Comparison of ENCODE assay signal across 12 cellular contexts in the genomic region with DNA sequence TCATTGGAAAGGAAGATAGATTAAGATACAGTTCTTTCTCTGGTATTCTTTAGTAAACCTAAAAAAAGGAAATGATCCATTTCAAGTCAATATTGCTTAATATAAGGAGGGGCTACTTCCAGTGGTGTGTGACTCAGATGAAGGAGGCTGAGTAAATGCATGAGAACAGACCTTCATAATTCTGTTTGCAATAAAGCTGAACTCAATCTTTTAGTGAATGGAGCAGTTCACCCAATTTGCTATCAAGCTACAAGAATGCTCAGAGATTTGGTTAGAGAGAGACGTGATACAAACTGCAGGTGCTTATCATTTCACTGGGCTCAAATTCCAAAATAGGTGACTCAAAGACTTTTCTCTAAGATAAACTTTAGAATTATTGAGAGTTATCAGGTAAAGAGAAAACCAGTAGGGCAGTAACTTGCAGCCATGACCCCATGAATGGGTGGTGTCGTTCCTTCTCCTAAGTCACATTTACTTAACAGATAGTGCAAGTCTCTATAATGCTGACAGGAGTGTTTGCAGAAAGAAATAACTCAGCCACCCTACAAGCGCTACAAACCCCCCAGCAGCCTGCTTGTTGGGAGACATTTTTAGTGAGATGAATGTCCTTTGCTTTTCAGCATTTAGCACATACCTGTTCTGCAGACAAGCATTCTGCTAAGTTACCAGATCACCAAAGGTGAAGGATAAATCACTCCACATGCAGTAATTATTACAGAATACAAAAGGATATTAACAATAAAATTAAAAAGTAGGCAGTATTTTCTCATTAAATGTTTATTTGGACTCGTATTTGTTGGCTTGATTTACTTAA. TPM values are rescaled to one million over a fixed set of nuclear protein-coding genes. Genes with fewer than 3 reads are reported as not detected.
A peak's percentile ranks its signal among the peaks of the same experiment; 100 is the strongest.
DNase-seq lines count a peak whose midpoint lies in the region; ATAC-seq and TF ChIP-seq lines count a peak whose summit lies in the region.
"Had no signal": no experiment of that assay in that cellular context is flagged by ENCODE, and none has a peak within 500 bp of the region (broad histone marks: within the 10 kb centered on the region; RNA-seq: fewer than 3 reads in every experiment).

No MANE protein-coding gene starts in this region.

- H3K4me1 ChIP-seq in adipocyte (ENCODE audit: control insufficient read depth, insufficient read depth, low read length) (peaks cover 53% of the 10 kb centered on the region), Peyer's patch (no peaks in the 10 kb centered on the region)

- DNase-seq in stimulated activated naive CD8-positive, alpha-beta T cell treated with anti-CD3 and anti-CD28 coated beads, Interleukin-15, amount 100 ng/mL, for 72 hours = no peak
- DNase-seq in stimulated activated naive CD8-positive, alpha-beta T cell treated with anti-CD3 and anti-CD28 coated beads, Interleukin-15, Interleukin-2, amounts not matched to agents 100 U/mL and 50 U/mL, for 24 hours = no peak
- DNase-seq in adipocyte (ENCODE audit: low read depth) = peak; percentile 82
- peak; percentile 84 for DNase-seq in iris pigment epithelial cell (ENCODE audit: low read depth)
- no peak for DNase-seq in SHP77 (lab: John Stamatoyannopoulos, UW)
- DNase-seq in Peyer's patch = no peak
- no peak for DNase-seq in activated T-helper 1 cell treated with anti-CD3 and anti-CD28 coated beads, Interleukin-12 subunit alpha, Interleukin-12 subunit beta, Interleukin-2, Interleukin-4 antibody, amounts not matched to agents 30 ng/mL and 10 ng/mL and 1 ng/mL, durations not matched to agents 14 hours and 24 hours and 36 hours (ENCODE audit: low spot score)
- no peak for DNase-seq in pons (ENCODE audit: low spot score)
- DNase-seq: activated CD4-positive, alpha-beta T cell treated with anti-CD3 and anti-CD28 coated beads for 4 hours; heart right ventricle; MM.1S had no signal

- no peak overlapping the region for H3K27ac ChIP-seq in Peyer's patch
- H3K27ac ChIP-seq: vagina had no signal

- no peaks in the 10 kb centered on the region for H3K9me3 ChIP-seq in adipocyte (ENCODE audit: control insufficient read depth, low read length)
- no peaks in the 10 kb centered on the region for H3K9me3 ChIP-seq in Peyer's patch
- H3K9me3 ChIP-seq: heart right ventricle, vagina had no signal

- H3K36me3 ChIP-seq in adipocyte (ENCODE audit: control insufficient read depth, insufficient read depth, low read length, severe bottlenecking) = no peaks in the 10 kb centered on the region
- no peaks in the 10 kb centered on the region for H3K36me3 ChIP-seq in Peyer's patch
- H3K36me3 ChIP-seq: vagina had no signal

- H3K4me3 Mint-ChIP-seq in stimulated activated naive CD8-positive, alpha-beta T cell treated with anti-CD3 and anti-CD28 coated beads, Interleukin-15, amount 100 ng/mL, for 72 hours = no peak overlapping the region
- H3K4me3 Mint-ChIP-seq in activated T-helper 1 cell treated with anti-CD3 and anti-CD28 coated beads, Interleukin-12 subunit alpha, Interleukin-12 subunit beta, Interleukin-2, Interleukin-4 antibody, amounts not matched to agents 30 ng/mL and 10 ng/mL and 1 ng/mL, durations not matched to agents 14 hours and 24 hours and 36 hours = no peak overlapping the region

- peaks cover 34% of the 10 kb centered on the region for H3K4me1 Mint-ChIP-seq in stimulated activated naive CD8-positive, alpha-beta T cell treated with anti-CD3 and anti-CD28 coated beads, Interleukin-15, amount 100 ng/mL, for 72 hours
- peaks cover 44% of the 10 kb centered on the region for H3K4me1 Mint-ChIP-seq in activated T-helper 1 cell treated with anti-CD3 and anti-CD28 coated beads, Interleukin-12 subunit alpha, Interleukin-12 subunit beta, Interleukin-2, Interleukin-4 antibody, amounts not matched to agents 30 ng/mL and 10 ng/mL and 1 ng/mL, durations not matched to agents 14 hours and 24 hours and 36 hours (ENCODE audit: low read depth)

- H3K36me3 Mint-ChIP-seq in activated T-helper 1 cell treated with anti-CD3 and anti-CD28 coated beads, Interleukin-12 subunit alpha, Interleukin-12 subunit beta, Interleukin-2, Interleukin-4 antibody, amounts not matched to agents 30 ng/mL and 10 ng/mL and 1 ng/mL, durations not matched to agents 14 hours and 24 hours and 36 hours (ENCODE audit: low read depth) = peaks cover 34% of the 10 kb centered on the region

- no peaks in the 10 kb centered on the region for H3K27me3 Mint-ChIP-seq in stimulated activated naive CD8-positive, alpha-beta T cell treated with anti-CD3 and anti-CD28 coated beads, Interleukin-15, amount 100 ng/mL, for 72 hours
- H3K27me3 Mint-ChIP-seq in activated T-helper 1 cell treated with anti-CD3 and anti-CD28 coated beads, Interleukin-12 subunit alpha, Interleukin-12 subunit beta, Interleukin-2, Interleukin-4 antibody, amounts not matched to agents 30 ng/mL and 10 ng/mL and 1 ng/mL, durations not matched to agents 14 hours and 24 hours and 36 hours (ENCODE audit: insufficient read depth) = no peaks in the 10 kb centered on the region

- TF ChIP-seq POLR2A in Peyer's patch (IDR thresholded peaks at IDR 0.05) = no peak

- no peaks in the 10 kb centered on the region for H3K27me3 ChIP-seq in adipocyte (replicated peaks; ENCODE audit: control insufficient read depth, insufficient read depth, low read length)
- no peaks in the 10 kb centered on the region for H3K27me3 ChIP-seq in Peyer's patch
- H3K27me3 ChIP-seq: heart right ventricle, vagina had no signal

- H3K27ac Mint-ChIP-seq in stimulated activated naive CD8-positive, alpha-beta T cell treated with anti-CD3 and anti-CD28 coated beads, Interleukin-15, amount 100 ng/mL, for 72 hours = no peak overlapping the region
- no peak overlapping the region for H3K27ac Mint-ChIP-seq in activated T-helper 1 cell treated with anti-CD3 and anti-CD28 coated beads, Interleukin-12 subunit alpha, Interleukin-12 subunit beta, Interleukin-2, Interleukin-4 antibody, amounts not matched to agents 30 ng/mL and 10 ng/mL and 1 ng/mL, durations not matched to agents 14 hours and 24 hours and 36 hours

- intact Hi-C loops in activated T-helper 1 cell treated with anti-CD3 and anti-CD28 coated beads, Interleukin-12 subunit alpha, Interleukin-12 subunit beta, Interleukin-2, Interleukin-4 antibody, amounts not matched to agents 30 ng/mL and 10 ng/mL and 1 ng/mL, durations not matched to agents 14 hours and 24 hours and 36 hours (cut with micrococcal nuclease) = no loop called here

- H3K4me3 ChIP-seq in adipocyte (ENCODE audit: low read length) = no peak overlapping the region
- no peak overlapping the region for H3K4me3 ChIP-seq in Peyer's patch
- H3K4me3 ChIP-seq: heart right ventricle, vagina had no signal

- no peaks in the 10 kb centered on the region for H3K9me3 Mint-ChIP-seq in stimulated activated naive CD8-positive, alpha-beta T cell treated with anti-CD3 and anti-CD28 coated beads, Interleukin-15, amount 100 ng/mL, for 72 hours
- H3K9me3 Mint-ChIP-seq in activated T-helper 1 cell treated with anti-CD3 and anti-CD28 coated beads, Interleukin-12 subunit alpha, Interleukin-12 subunit beta, Interleukin-2, Interleukin-4 antibody, amounts not matched to agents 30 ng/mL and 10 ng/mL and 1 ng/mL, durations not matched to agents 14 hours and 24 hours and 36 hours = no peaks in the 10 kb centered on the region

- TF ChIP-seq CTCF in Peyer's patch (IDR thresholded peaks at IDR 0.05) = no peak

- H3K9ac ChIP-seq in adipocyte (ENCODE audit: low read length) = peak overlapping the region; percentile 53

- peak; percentile 53 for ATAC-seq in stimulated activated naive CD8-positive, alpha-beta T cell treated with anti-CD3 and anti-CD28 coated beads, Interleukin-15, amount 100 ng/mL, for 72 hours
- ATAC-seq in stimulated activated naive CD8-positive, alpha-beta T cell treated with anti-CD3 and anti-CD28 coated beads, Interleukin-15, Interleukin-2, amounts not matched to agents 100 U/mL and 50 U/mL, for 24 hours = no peak

RNA-seq across cellular contexts. Expression of gene BLOC1S5, which starts 16.4 kb away (rescaled TPM):
- total RNA-seq in Peyer's patch = 10 to 100 TPM in 1 of 4 donors, 1 to 10 TPM in 3; 4.6 to 11.6 (median 8.7) TPM
- total RNA-seq in activated T-helper 1 cell treated with anti-CD3 and anti-CD28 coated beads, Interleukin-12 subunit alpha, Interleukin-12 subunit beta, Interleukin-2, Interleukin-4 antibody, amounts not matched to agents 30 ng/mL and 10 ng/mL and 1 ng/mL, durations not matched to agents 14 hours and 24 hours and 36 hours = 19.6 and 19.7 TPM in 2 replicates

RNA-seq across cellular contexts. Expression of gene EEF1E1, which starts 21.8 kb away (rescaled TPM):
- 10 to 100 TPM in 3 of 4 donors, 1 to 10 TPM in 1; 6.2 to 70.1 (median 17.0) TPM for total RNA-seq in Peyer's patch
- 92.8 and 99.8 TPM in 2 replicates for total RNA-seq in activated T-helper 1 cell treated with anti-CD3 and anti-CD28 coated beads, Interleukin-12 subunit alpha, Interleukin-12 subunit beta, Interleukin-2, Interleukin-4 antibody, amounts not matched to agents 30 ng/mL and 10 ng/mL and 1 ng/mL, durations not matched to agents 14 hours and 24 hours and 36 hours

Comparison
In these comparisons a context has a peak if more than half of its experiments do, and no peak if none do; other contexts are left out.
1. DNase-seq: peak in adipocyte (single experiment) and iris pigment epithelial cell (single experiment); none in stimulated activated naive CD8-positive, alpha-beta T cell treated with anti-CD3 and anti-CD28 coated beads, Interleukin-15, amount 100 ng/mL, for 72 hours (0 of 2), stimulated activated naive CD8-positive, alpha-beta T cell treated with anti-CD3 and anti-CD28 coated beads, Interleukin-15, Interleukin-2, amounts not matched to agents 100 U/mL and 50 U/mL, for 24 hours (single experiment), SHP77 (0 of 2), Peyer's patch (0 of 3), activated T-helper 1 cell treated with anti-CD3 and anti-CD28 coated beads, Interleukin-12 subunit alpha, Interleukin-12 subunit beta, Interleukin-2, Interleukin-4 antibody, amounts not matched to agents 30 ng/mL and 10 ng/mL and 1 ng/mL, durations not matched to agents 14 hours and 24 hours and 36 hours (single experiment) and pons (single experiment).